In genomic region chr16:56941856-56942331, GRCh38 we compare ENCODE assay signal across 23 cellular contexts. TPM values are rescaled to one million over a fixed set of nuclear protein-coding genes. Genes with fewer than 3 reads are reported as not detected.
DNase-seq lines count a peak whose midpoint lies in the region; ATAC-seq and TF ChIP-seq lines count a peak whose summit lies in the region.
"Had no signal": no experiment of that assay in that cellular context is flagged by ENCODE, and none has a peak within 500 bp of the region (broad histone marks: within the 10 kb centered on the region; RNA-seq: fewer than 3 reads in every experiment).

No MANE protein-coding gene starts in this region.

- POLR2A ChIA-PET in activated CD4-positive, alpha-beta T cell treated with anti-CD3 and anti-CD28 coated beads for 36 hours (lab: Charles Lee) = interaction anchor here (0.5 to 2.1 kb wide), 2 partner anchors 10 to 25 kb away, joined by 3 to 15 read pairs; partner anchors contain the start of gene HERPUD1

- 0 out of 22 replicates have a peak overlapping the region, but pooled peaks of 1 of the 11 experiments have one; percentile 10 for H3K9ac ChIP-seq in BLaER1 treated with 17β-estradiol and CSF1 and Interleukin-3, amounts not matched to agents 10 nM and 100 nM
- H3K9ac ChIP-seq in Karpas-422 (ENCODE audit: low read length) = no peak overlapping the region

- H3K27me3 ChIP-seq in BLaER1 treated with 17β-estradiol and CSF1 and Interleukin-3, amounts not matched to agents 10 nM and 100 nM = no peaks in the 10 kb centered on the region
- H3K27me3 ChIP-seq in Karpas-422 (ENCODE audit: low read length) (no peaks in the 10 kb centered on the region), body of pancreas (no peaks in the 10 kb centered on the region)

- peaks cover 82% of the 10 kb centered on the region for H3K36me3 Mint-ChIP-seq in activated CD4-positive, alpha-beta T cell treated with anti-CD3 and anti-CD28 coated beads for 36 hours (ENCODE audit: low read depth)

- H3K27ac ChIP-seq in BLaER1 treated with 17β-estradiol and CSF1 and Interleukin-3, amounts not matched to agents 10 nM and 100 nM = peak overlapping the region in 6 of 11 experiments; percentile 0 to 49 (median 34); a peak in 9 of 22 replicates
- H3K27ac ChIP-seq in Karpas-422 (ENCODE audit: low read length) (peak overlapping the region; percentile 56), body of pancreas (no peak overlapping the region)
- H3K27ac ChIP-seq: VCaP had no signal

- H3K4me2 ChIP-seq in BLaER1 treated with 17β-estradiol and CSF1 and Interleukin-3, amounts not matched to agents 10 nM and 100 nM = peak overlapping the region in 7 of 11 experiments; percentile 26 to 74 (median 50); a peak in 14 of 22 replicates
- no peak overlapping the region for H3K4me2 ChIP-seq in Karpas-422 (ENCODE audit: low read depth, low read length, poor library complexity, severe bottlenecking)

- CTCF ChIA-PET in activated CD4-positive, alpha-beta T cell treated with anti-CD3 and anti-CD28 coated beads for 36 hours (lab: Charles Lee) = interaction anchor here (0.7 to 1.7 kb wide), 6 partner anchors 9 to 130 kb away, joined by 3 to 10 read pairs (median 4); partner anchors contain the start of gene HERPUD1

- no peak overlapping the region for H3K4me3 Mint-ChIP-seq in activated CD4-positive, alpha-beta T cell treated with anti-CD3 and anti-CD28 coated beads for 36 hours
- H3K4me3 Mint-ChIP-seq: T-helper 2 cell treated with Interferon-gamma antibody and Interleukin-4, amounts not matched to agents 5 μg/mL and 100 μg/mL, for 36 hours; type B pancreatic cell had no signal

- no peaks in the 10 kb centered on the region for H3K9me2 ChIP-seq in Karpas-422 (replicated peaks; ENCODE audit: insufficient read depth, low read length)

- no peak overlapping the region for H2AFZ ChIP-seq in Karpas-422 (ENCODE audit: low read length)

- no peak for DNase-seq in activated CD4-positive, alpha-beta T cell treated with anti-CD3 and anti-CD28 coated beads for 36 hours
- DNase-seq in activated CD4-positive, alpha-beta T cell treated with anti-CD3 and anti-CD28 coated beads, Interleukin-2, amount 50 U/mL, for 1 hour = no peak
- DNase-seq in Karpas-422 = no peak
- DNase-seq in body of pancreas = no peak
- DNase-seq in SW 1271 (lab: John Stamatoyannopoulos, UW) = no peak
- DNase-seq: amygdala; Calu3; EL; kidney; NCI-H146; NCI-H524; nucleus accumbens; stimulated activated CD4-positive, alpha-beta T cell treated with anti-CD3 and anti-CD28 coated beads, Interleukin-4, amount 100 ng/mL, for 24 hours had no signal

- no peaks in the 10 kb centered on the region for H3K27me3 Mint-ChIP-seq in activated CD4-positive, alpha-beta T cell treated with anti-CD3 and anti-CD28 coated beads for 36 hours
- H3K27me3 Mint-ChIP-seq: type B pancreatic cell had no signal

- peaks cover 17% of the 10 kb centered on the region for H3K79me2 ChIP-seq in Karpas-422 (ENCODE audit: low read length)

- peaks cover 90% of the 10 kb centered on the region for H3K4me1 Mint-ChIP-seq in activated CD4-positive, alpha-beta T cell treated with anti-CD3 and anti-CD28 coated beads for 36 hours

- H3K9me3 ChIP-seq in BLaER1 treated with 17β-estradiol and CSF1 and Interleukin-3, amounts not matched to agents 10 nM and 100 nM (replicated peaks in 1 of 11) = no peaks in the 10 kb centered on the region
- no peaks in the 10 kb centered on the region for H3K9me3 ChIP-seq in Karpas-422 (ENCODE audit: low read length)
- H3K9me3 ChIP-seq in body of pancreas = no peaks in the 10 kb centered on the region

- no peak overlapping the region for H3K4me3 ChIP-seq in BLaER1 treated with 17β-estradiol and CSF1 and Interleukin-3, amounts not matched to agents 10 nM and 100 nM
- no peak overlapping the region for H3K4me3 ChIP-seq in Karpas-422 (ENCODE audit: low read length)
- H3K4me3 ChIP-seq in body of pancreas = no peak overlapping the region
- H3K4me3 ChIP-seq: lung had no signal

- WGBS in body of pancreas, 2 donors = 29 to 57% methylated on average over 9 of the region's 9 CpGs

- H3K4me1 ChIP-seq in BLaER1 treated with 17β-estradiol and CSF1 and Interleukin-3, amounts not matched to agents 10 nM and 100 nM = peaks cover 21 to 98% (median 88%) of the 10 kb centered on the region in 10 experiments
- H3K4me1 ChIP-seq in Karpas-422 (ENCODE audit: low read length) = peaks cover 52% of the 10 kb centered on the region
- peaks cover 94% of the 10 kb centered on the region for H3K4me1 ChIP-seq in body of pancreas

- no peaks in the 10 kb centered on the region for H3K9me3 Mint-ChIP-seq in activated CD4-positive, alpha-beta T cell treated with anti-CD3 and anti-CD28 coated beads for 36 hours (ENCODE audit: low read depth)
- H3K9me3 Mint-ChIP-seq: T-helper 2 cell treated with Interferon-gamma antibody and Interleukin-4, amounts not matched to agents 5 μg/mL and 100 μg/mL, for 36 hours; type B pancreatic cell had no signal

- H3K36me3 ChIP-seq in BLaER1 treated with 17β-estradiol and CSF1 and Interleukin-3, amounts not matched to agents 10 nM and 100 nM = peaks cover 87 to 100% (median 97%) of the 10 kb centered on the region in 11 experiments
- H3K36me3 ChIP-seq in Karpas-422 (ENCODE audit: insufficient read depth, low read length) = peaks cover 74% of the 10 kb centered on the region
- H3K36me3 ChIP-seq in body of pancreas (replicated peaks in 1 of 2; ENCODE audit: insufficient read depth in 1 of 2, low read depth in 2 of 2) = peaks cover 43 to 58% of the 10 kb centered on the region in 2 donors

- H4K20me1 ChIP-seq in BLaER1 treated with 17β-estradiol and CSF1 and Interleukin-3, amounts not matched to agents 10 nM and 100 nM = peaks cover 39 to 98% (median 80%) of the 10 kb centered on the region in 11 experiments
- H4K20me1 ChIP-seq in Karpas-422 (ENCODE audit: insufficient read depth, low read depth, low read length) = 0 out of 2 replicates have a peak, but pooled peaks cover 3% of the 10 kb centered on the region

- no peak for TF ChIP-seq CTCF in body of pancreas (IDR thresholded peaks at IDR 0.05)

- peak overlapping the region; percentile 51 for H3K27ac Mint-ChIP-seq in activated CD4-positive, alpha-beta T cell treated with anti-CD3 and anti-CD28 coated beads for 36 hours
- H3K27ac Mint-ChIP-seq: T-helper 2 cell treated with Interferon-gamma antibody and Interleukin-4, amounts not matched to agents 5 μg/mL and 100 μg/mL, for 36 hours; type B pancreatic cell had no signal

- intact Hi-C loops in activated CD4-positive, alpha-beta T cell treated with anti-CD3 and anti-CD28 coated beads for 36 hours (cut with DNase I, micrococcal nuclease) = no loop called here
- intact Hi-C loops in body of pancreas (cut with DNase I) = no loop called here

- no peak for ATAC-seq in activated CD4-positive, alpha-beta T cell treated with anti-CD3 and anti-CD28 coated beads for 36 hours
- no peak for ATAC-seq in body of pancreas
- ATAC-seq in GM19463 (IDR thresholded peaks at IDR 0.05; ENCODE audit: unreplicated experiment) = no peak
- no peak for ATAC-seq in HG03025 (IDR thresholded peaks at IDR 0.05; ENCODE audit: low FRiP score, unreplicated experiment)

- peak in 2 of 3 donors; percentile 0 to 18 for TF ChIP-seq POLR2A in body of pancreas (IDR thresholded peaks at IDR 0.05)

RNA-seq across cellular contexts. Expression of gene HERPUD1, which starts 10.0 kb away (rescaled TPM):
- 100 to 1,000 TPM; 136 to 195 TPM for total RNA-seq in activated CD4-positive, alpha-beta T cell treated with anti-CD3 and anti-CD28 coated beads for 36 hours
- total RNA-seq in Karpas-422 (2014; rRNA removed; shearing (Covaris generic); ENCODE audit: low replicate concordance) = 98.1 and 112 TPM in 2 replicates
- total RNA-seq in body of pancreas = 100 to 1,000 TPM; 211 to 293 TPM

RNA-seq across cellular contexts. Expression of gene CETP, which starts 19.9 kb away (rescaled TPM):
- total RNA-seq in activated CD4-positive, alpha-beta T cell treated with anti-CD3 and anti-CD28 coated beads for 36 hours = under 1 TPM in 1 of 2 experiments, not detected in 1; 0.14 TPM
- total RNA-seq in Karpas-422 (2014; rRNA removed; shearing (Covaris generic); ENCODE audit: low replicate concordance) = 0.32 and 0.48 TPM in 2 replicates
- under 1 TPM in 1 of 2 donors, not detected in 1; 0.66 TPM for total RNA-seq in body of pancreas
- total RNA-seq: A172, Calu3, fibroblast of lung, SK-MEL-5 had no signal

RNA-seq across cellular contexts. Expression of gene NLRC5, which starts 47.5 kb away (rescaled TPM):
- total RNA-seq in activated CD4-positive, alpha-beta T cell treated with anti-CD3 and anti-CD28 coated beads for 36 hours = 100 to 1,000 TPM; 143 to 175 TPM
- total RNA-seq in Karpas-422 (2014; rRNA removed; shearing (Covaris generic); ENCODE audit: low replicate concordance) = 103 and 116 TPM in 2 replicates
- 10 to 100 TPM in 1 of 2 donors, 1 to 10 TPM in 1; 8.3 to 23.4 TPM for total RNA-seq in body of pancreas

Comparison
In these comparisons a context has a peak if more than half of its experiments do, and no peak if none do; other contexts are left out.
1. H3K27ac ChIP-seq: peak in BLaER1 treated with 17β-estradiol and CSF1 and Interleukin-3, amounts not matched to agents 10 nM and 100 nM (6 of 11) and Karpas-422 (single experiment); none in body of pancreas (0 of 4).